ENCODE assay signal across 13 cellular contexts in genomic region chr10:33376976-33377657, GRCh38. TPM values are rescaled to one million over a fixed set of nuclear protein-coding genes. Genes with fewer than 3 reads are reported as not detected.
DNase-seq lines count a peak whose midpoint lies in the region; ATAC-seq, FAIRE-seq and TF ChIP-seq lines count a peak whose summit lies in the region.
"Had no signal": no experiment of that assay in that cellular context is flagged by ENCODE, and none has a peak within 500 bp of the region (broad histone marks: within the 10 kb centered on the region; RNA-seq: fewer than 3 reads in every experiment).

No MANE protein-coding gene starts in this region.

- H3K4me2 ChIP-seq in A549, result peak overlapping the region; percentile 29

- POLR2A ChIA-PET in A549 (lab: Yijun Ruan, JAX), result no interaction called here
- POLR2A ChIA-PET in activated CD4-positive, alpha-beta memory T cell treated with anti-CD3 and anti-CD28 coated beads for 36 hours (lab: Charles Lee), result no interaction called here

- H3K4me1 ChIP-seq in A549, result peaks cover 17% of the 10 kb centered on the region
- H3K4me1 ChIP-seq in gastroesophageal sphincter, result peaks cover 0 to 7% (median 0%) of the 10 kb centered on the region in 3 donors
- H3K4me1 ChIP-seq: adrenal gland had no signal

- TF ChIP-seq RAD21 in A549 (conservative IDR thresholded peaks at IDR 0.05 in 1 of 2, IDR thresholded peaks at IDR 0.05 in 1 of 2), result no peak

- peaks cover 9% of the 10 kb centered on the region for H3K27me3 Mint-ChIP-seq in activated T-helper 17 cell treated with anti-CD3 and anti-CD28 coated beads, Interleukin-2, amount 50 U/mL, for 72 hours
- peaks cover 13% of the 10 kb centered on the region for H3K27me3 Mint-ChIP-seq in activated CD4-positive, alpha-beta memory T cell treated with anti-CD3 and anti-CD28 coated beads for 36 hours

- H3K4me3 Mint-ChIP-seq in activated T-helper 17 cell treated with anti-CD3 and anti-CD28 coated beads, Interleukin-2, amount 50 U/mL, for 72 hours, result no peak overlapping the region
- no peak overlapping the region for H3K4me3 Mint-ChIP-seq in activated CD4-positive, alpha-beta memory T cell treated with anti-CD3 and anti-CD28 coated beads for 36 hours

- H3K27ac Mint-ChIP-seq in activated T-helper 17 cell treated with anti-CD3 and anti-CD28 coated beads, Interleukin-2, amount 50 U/mL, for 72 hours, result peak overlapping the region; percentile 9
- no peak overlapping the region for H3K27ac Mint-ChIP-seq in activated CD4-positive, alpha-beta memory T cell treated with anti-CD3 and anti-CD28 coated beads for 36 hours

- peak overlapping the region; percentile 45 to 81 for H3K27ac ChIP-seq in A549
- no peak overlapping the region for H3K27ac ChIP-seq in gastroesophageal sphincter
- H3K27ac ChIP-seq: right atrium auricular region, VCaP had no signal

- no peaks in the 10 kb centered on the region for H3K27me3 ChIP-seq in gastroesophageal sphincter
- H3K27me3 ChIP-seq: adrenal gland, right atrium auricular region had no signal

- no peaks in the 10 kb centered on the region for H3K9me3 Mint-ChIP-seq in activated T-helper 17 cell treated with anti-CD3 and anti-CD28 coated beads, Interleukin-2, amount 50 U/mL, for 72 hours
- H3K9me3 Mint-ChIP-seq in activated CD4-positive, alpha-beta memory T cell treated with anti-CD3 and anti-CD28 coated beads for 36 hours, result no peaks in the 10 kb centered on the region

- TF ChIP-seq EP300 in A549 (IDR thresholded peaks at IDR 0.05) (no peak), gastroesophageal sphincter (IDR thresholded peaks at IDR 0.05) (no peak)

- ATAC-seq in A549 (no peak), GM21723 (IDR thresholded peaks at IDR 0.05; ENCODE audit: unreplicated experiment) (no peak), gastroesophageal sphincter (no peak)
- ATAC-seq in activated T-helper 17 cell treated with anti-CD3 and anti-CD28 coated beads, Interleukin-2, amount 50 U/mL, for 72 hours (replicated peaks), result peak; percentile 72

- no peak for TF ChIP-seq CTCF in A549 (IDR thresholded peaks at IDR 0.05)
- no peak for TF ChIP-seq CTCF in fibroblast of the aortic adventitia (IDR thresholded peaks at IDR 0.05; ENCODE audit: insufficient read depth, low read length)
- TF ChIP-seq CTCF in gastroesophageal sphincter (IDR thresholded peaks at IDR 0.05), result no peak

- no peaks in the 10 kb centered on the region for H3K36me3 ChIP-seq in gastroesophageal sphincter
- H3K36me3 ChIP-seq: adrenal gland, right atrium auricular region had no signal

- no peaks in the 10 kb centered on the region for H3K9me3 ChIP-seq in A549
- no peaks in the 10 kb centered on the region for H3K9me3 ChIP-seq in gastroesophageal sphincter
- H3K9me3 ChIP-seq: adrenal gland, right atrium auricular region had no signal

- WGBS in A549 (ENCODE audit: missing lambda C conversion rate), result 62% methylated on average over 4 of the region's 4 CpGs
- 51 to 56% methylated on average over 4 of the region's 4 CpGs for WGBS in gastroesophageal sphincter (ENCODE audit: low coverage in 1 of 2), 2 donors

- no peaks in the 10 kb centered on the region for H3K4me1 Mint-ChIP-seq in activated T-helper 17 cell treated with anti-CD3 and anti-CD28 coated beads, Interleukin-2, amount 50 U/mL, for 72 hours
- H3K4me1 Mint-ChIP-seq in activated CD4-positive, alpha-beta memory T cell treated with anti-CD3 and anti-CD28 coated beads for 36 hours (ENCODE audit: low read depth), result peaks cover 27% of the 10 kb centered on the region

- TF ChIP-seq POLR2A in A549 (IDR thresholded peaks at IDR 0.05; ENCODE audit: low read length) (no peak), gastroesophageal sphincter (IDR thresholded peaks at IDR 0.05) (no peak)

- intact Hi-C loops in activated CD4-positive, alpha-beta memory T cell treated with anti-CD3 and anti-CD28 coated beads for 36 hours (cut with micrococcal nuclease), result loop anchor here (1.0 to 5.0 kb wide), 4 partner anchors 11 to 904 kb away; no protein-coding TSS in a partner anchor

- DNase-seq in A549 (ENCODE audit: low read depth in 1 of 2, low spot score in 1 of 2), result peak in 1 of 2 experiments; percentile 5
- peak; percentile 77 for DNase-seq in EL
- peak; percentile 75 for DNase-seq in fibroblast of the aortic adventitia (ENCODE audit: low read depth)
- DNase-seq in islet precursor cell, result no peak
- DNase-seq in activated CD4-positive, alpha-beta memory T cell treated with anti-CD3 and anti-CD28 coated beads for 36 hours, result no peak
- DNase-seq: adrenal gland, mesendoderm, NCI-H2029 treated with DMSO at 0.1 percent for 48 hours had no signal

- FAIRE-seq in A549 (lab: Jason Lieb, UNC), result no peak

- H3K36me3 Mint-ChIP-seq in activated T-helper 17 cell treated with anti-CD3 and anti-CD28 coated beads, Interleukin-2, amount 50 U/mL, for 72 hours (ENCODE audit: low read depth), result no peaks in the 10 kb centered on the region
- H3K36me3 Mint-ChIP-seq in activated CD4-positive, alpha-beta memory T cell treated with anti-CD3 and anti-CD28 coated beads for 36 hours, result no peaks in the 10 kb centered on the region

- CTCF ChIA-PET in A549 (lab: Yijun Ruan, JAX), result interaction anchor here (1.0 kb wide), 1 partner anchor 16 kb away, joined by 3 read pairs; no protein-coding TSS in a partner anchor
- CTCF ChIA-PET in activated CD4-positive, alpha-beta memory T cell treated with anti-CD3 and anti-CD28 coated beads for 36 hours (lab: Charles Lee), result interaction anchor here (1.6 kb wide), 1 partner anchor 42 kb away, joined by 3 read pairs; no protein-coding TSS in a partner anchor

- H3K4me3 ChIP-seq in A549 (no peak overlapping the region), fibroblast of the aortic adventitia (ENCODE audit: low read depth, low read length) (peak overlapping the region; percentile 10), gastroesophageal sphincter (no peak overlapping the region)
- H3K4me3 ChIP-seq: adrenal gland, right atrium auricular region had no signal

TF ChIP-seq in A549, 52 proteins besides CTCF, POLR2A, EP300 and RAD21:
- TF ChIP-seq ZSCAN20 (CRISPR knock-in tag; IDR thresholded peaks at IDR 0.05) (no peak), MAFK (IDR thresholded peaks at IDR 0.05; ENCODE audit: partially characterized antibody) (peak; percentile 98), FOSL2 (IDR thresholded peaks at IDR 0.05) (no peak), FOSL2 (CRISPR knock-in tag; IDR thresholded peaks at IDR 0.05) (0 out of 2 replicates have a peak, but pooled peaks have one; percentile 24), REST (IDR thresholded peaks at IDR 0.05) (no peak), NFE2L2 (conservative IDR thresholded peaks at IDR 0.05; ENCODE audit: low read length) (peak; percentile 87)
TF ChIP-seq in A549: peak in this region for 3.

RNA-seq across cellular contexts. Expression of gene NRP1, which starts 42.6 kb away (rescaled TPM):
- 208 and 259 TPM in 2 replicates for polyA plus RNA-seq in A549 (2011; rRNA removed)
- 44.4 and 49.6 TPM in 2 replicates for polyA plus RNA-seq in A549 (2012; cell fraction: cytosol; rRNA removed)
- polyA plus RNA-seq in A549 (2012; cell fraction: nucleus; rRNA removed), result 76.6 and 106 TPM in 2 replicates
- polyA plus RNA-seq in A549 (2017; fragmentation: RNase III; extraction: RNeasy Plus Mini Kit Qiagen cat#74134 plus additional on column Dnase treatment), result 115 to 147 TPM (median 121 TPM) in 3 replicates
- polyA minus RNA-seq in A549 (2011; rRNA and poly(A)+ RNA removed), result 264 and 271 TPM in 2 replicates
- total RNA-seq in activated T-helper 17 cell treated with anti-CD3 and anti-CD28 coated beads, Interleukin-2, amount 50 U/mL, for 72 hours, result 1 to 10 TPM in 1 of 2 donors, under 1 TPM in 1; 0.90 to 1.2 TPM
- total RNA-seq in fibroblast of the aortic adventitia (ENCODE audit: low replicate concordance), result 174 and 455 TPM in 2 replicates
- total RNA-seq in gastroesophageal sphincter, result 10 to 100 TPM; 43.4 to 95.4 (median 52.7) TPM
- 1 to 10 TPM; 1.5 to 1.6 TPM for total RNA-seq in activated CD4-positive, alpha-beta memory T cell treated with anti-CD3 and anti-CD28 coated beads for 36 hours

Comparison
In these comparisons a context has a peak if more than half of its experiments do, and no peak if none do; other contexts are left out.
1. DNase-seq: peak in EL (single experiment) and fibroblast of the aortic adventitia (single experiment); none in islet precursor cell (single experiment) and activated CD4-positive, alpha-beta memory T cell treated with anti-CD3 and anti-CD28 coated beads for 36 hours (single experiment).
2. H3K27ac ChIP-seq: peak in A549 (2 of 2); none in gastroesophageal sphincter (0 of 4).
3. RNA of gene NRP1, which starts 42.6 kb away (total RNA-seq): 174 to 455 TPM in fibroblast of the aortic adventitia and 43.4 to 95.4 TPM in gastroesophageal sphincter; 1.5 to 1.6 TPM in activated CD4-positive, alpha-beta memory T cell treated with anti-CD3 and anti-CD28 coated beads for 36 hours and 0.90 to 1.2 TPM in activated T-helper 17 cell treated with anti-CD3 and anti-CD28 coated beads, Interleukin-2, amount 50 U/mL, for 72 hours; every median in the first group is over 10 times any median in the second.